Comparison of ENCODE assay signal across 10 cellular contexts in genomic region chr22:37442537-37442936, GRCh38. TPM values are rescaled to one million over a fixed set of nuclear protein-coding genes. Genes with fewer than 3 reads are reported as not detected.
A peak's percentile ranks its signal among the peaks of the same experiment; 100 is the strongest.
DNase-seq lines count a peak whose midpoint lies in the region; ATAC-seq, FAIRE-seq and TF ChIP-seq lines count a peak whose summit lies in the region.
"Had no signal": no experiment of that assay in that cellular context is flagged by ENCODE, and none has a peak within 500 bp of the region (broad histone marks: within the 10 kb centered on the region; RNA-seq: fewer than 3 reads in every experiment).

No MANE protein-coding gene starts in this region.

- DNase-seq in A549 (ENCODE audit: low read depth in 1 of 2, low spot score in 1 of 2) = peak in 1 of 2 experiments; percentile 49
- DNase-seq in HCEC 1CT = peak; percentile 33
- peak; percentile 48 for DNase-seq in RPMI8226
- peak; percentile 51 to 67 for DNase-seq in fibroblast of lung (ENCODE audit: low read depth in 2 of 2)
- DNase-seq in NCI-H1436 treated with DMSO at 0.1 percent for 48 hours (lab: John Stamatoyannopoulos, UW) = no peak
- DNase-seq in NCI-H2227 (lab: John Stamatoyannopoulos, UW; ENCODE audit: unreplicated experiment) = no peak
- DNase-seq in Ammon's horn (ENCODE audit: low spot score) = no peak
- DNase-seq: NCI-H82 had no signal

- no peak for TF ChIP-seq POLR2A in A549 (IDR thresholded peaks at IDR 0.05; ENCODE audit: low read length)

- peak; percentile 54 to 77; a peak in 3 of 6 replicates for ATAC-seq in A549
- ATAC-seq in GM21737 (IDR thresholded peaks at IDR 0.05; ENCODE audit: unreplicated experiment) = no peak
- ATAC-seq: heart left ventricle had no signal

- FAIRE-seq in A549 (lab: Jason Lieb, UNC) = no peak

- TF ChIP-seq CTCF in A549 (IDR thresholded peaks at IDR 0.05) (no peak), fibroblast of lung (conservative IDR thresholded peaks at IDR 0.05 in 1 of 2, IDR thresholded peaks at IDR 0.05 in 1 of 2; ENCODE audit: low read depth in 1 of 2, low read length in 2 of 2) (no peak)

- H3K79me2 ChIP-seq in fibroblast of lung (ENCODE audit: control insufficient read depth, insufficient read depth, low read length) = no peaks in the 10 kb centered on the region

- POLR2A ChIA-PET in A549 (lab: Yijun Ruan, JAX) = interaction anchor here (0.6 kb wide), 1 partner anchor 558 kb away, joined by 3 read pairs; no protein-coding TSS in a partner anchor

- H2AFZ ChIP-seq in fibroblast of lung (ENCODE audit: low read length) = no peak overlapping the region

- H3K4me2 ChIP-seq in A549 (peak overlapping the region; percentile 48; the same call in 2 of the 3 replicates), fibroblast of lung (ENCODE audit: extremely low read depth, insufficient read depth, low read length) (no peak overlapping the region)

- no peak for TF ChIP-seq EP300 in A549 (IDR thresholded peaks at IDR 0.05)

- no peaks in the 10 kb centered on the region for H3K36me3 ChIP-seq in fibroblast of lung (ENCODE audit: control insufficient read depth, insufficient read depth, low read length)
- H3K36me3 ChIP-seq: heart left ventricle had no signal

- H3K4me3 ChIP-seq in A549 = no peak overlapping the region
- H3K4me3 ChIP-seq in fibroblast of lung (replicated peaks in 1 of 4; ENCODE audit: control extremely low read depth in 1 of 4, insufficient read depth in 1 of 4, low read depth in 3 of 4, low read length in 4 of 4) = no peak overlapping the region
- H3K4me3 ChIP-seq: heart left ventricle had no signal

- H3K27ac ChIP-seq in A549 (peak overlapping the region; percentile 47 to 68), fibroblast of lung (ENCODE audit: insufficient read depth, low read length) (no peak overlapping the region)
- H3K27ac ChIP-seq: heart left ventricle had no signal

- no peak for TF ChIP-seq RAD21 in A549 (conservative IDR thresholded peaks at IDR 0.05 in 1 of 2, IDR thresholded peaks at IDR 0.05 in 1 of 2)

- no peak overlapping the region for H3K9ac ChIP-seq in fibroblast of lung (ENCODE audit: insufficient read depth, low read length)

- peaks cover 16% of the 10 kb centered on the region for H3K27me3 ChIP-seq in fibroblast of lung (ENCODE audit: control insufficient read depth, insufficient read depth, low read length)

- H3K9me3 ChIP-seq in A549 = peaks cover 17% of the 10 kb centered on the region
- no peaks in the 10 kb centered on the region for H3K9me3 ChIP-seq in fibroblast of lung (ENCODE audit: control insufficient read depth, insufficient read depth, low read depth, low read length)

- WGBS in A549 (ENCODE audit: missing lambda C conversion rate) = 46% methylated on average over 2 of the region's 2 CpGs

- CTCF ChIA-PET in A549 (lab: Yijun Ruan, JAX) = interaction anchor here (1.0 to 2.6 kb wide), 5 partner anchors 11 to 126 kb away, joined by 3 to 12 read pairs (median 4); no protein-coding TSS in a partner anchor

- H4K20me1 ChIP-seq in fibroblast of lung (ENCODE audit: control insufficient read depth, extremely low read depth, insufficient read depth, low read length) = no peaks in the 10 kb centered on the region

- H3K4me1 ChIP-seq in A549 = peaks cover 11% of the 10 kb centered on the region; the same call in 1 of the 3 replicates
- H3K4me1 ChIP-seq in fibroblast of lung (ENCODE audit: control insufficient read depth, extremely low read depth, insufficient read depth, low read length) = no peaks in the 10 kb centered on the region
- H3K4me1 ChIP-seq: heart left ventricle had no signal

TF ChIP-seq in A549, 52 proteins besides CTCF, POLR2A, EP300 and RAD21:
- TF ChIP-seq CEBPB (IDR thresholded peaks at IDR 0.05) (peak; percentile 70 to 94), CHD2 (IDR thresholded peaks at IDR 0.05; ENCODE audit: low read length, partially characterized antibody) (no peak)
- TF ChIP-seq, protein P1, sequence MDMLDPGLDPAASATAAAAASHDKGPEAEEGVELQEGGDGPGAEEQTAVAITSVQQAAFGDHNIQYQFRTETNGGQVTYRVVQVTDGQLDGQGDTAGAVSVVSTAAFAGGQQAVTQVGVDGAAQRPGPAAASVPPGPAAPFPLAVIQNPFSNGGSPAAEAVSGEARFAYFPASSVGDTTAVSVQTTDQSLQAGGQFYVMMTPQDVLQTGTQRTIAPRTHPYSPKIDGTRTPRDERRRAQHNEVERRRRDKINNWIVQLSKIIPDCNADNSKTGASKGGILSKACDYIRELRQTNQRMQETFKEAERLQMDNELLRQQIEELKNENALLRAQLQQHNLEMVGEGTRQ (IDR thresholded peaks at IDR 0.05) = peak; percentile 78

RNA-seq across cellular contexts. Expression of gene ELFN2, which starts 15.3 kb away (rescaled TPM):
- 0.94 and 1.0 TPM in 2 replicates for polyA plus RNA-seq in A549 (2011; rRNA removed)
- polyA plus RNA-seq in A549 (2012; cell fraction: cytosol; rRNA removed) = 2.0 and 3.1 TPM in 2 replicates
- polyA plus RNA-seq in A549 (2012; cell fraction: nucleus; rRNA removed) = 11.0 and 14.5 TPM in 2 replicates
- 7.5 to 9.6 TPM (median 8.1 TPM) in 3 replicates for polyA plus RNA-seq in A549 (2017; fragmentation: RNase III; extraction: RNeasy Plus Mini Kit Qiagen cat#74134 plus additional on column Dnase treatment)
- 1.2 and 1.7 TPM in 2 replicates for polyA minus RNA-seq in A549 (2011; rRNA and poly(A)+ RNA removed)
- total RNA-seq in fibroblast of lung = under 0.01 TPM in 2 replicates
- polyA plus RNA-seq in fibroblast of lung = 0.02 and 0.10 TPM in 2 replicates
- 0.14 and 0.44 TPM in 2 replicates for polyA plus RNA-seq in fibroblast of lung (2012)
- polyA minus RNA-seq in fibroblast of lung (ENCODE audit: low replicate concordance) = 0.52 and 0.67 TPM in 2 replicates

RNA-seq across cellular contexts. Expression of gene MFNG, which starts 43.6 kb away (rescaled TPM):
- polyA plus RNA-seq in A549 (2011; rRNA removed) (1.2 and 2.0 TPM in 2 replicates), A549 (2017; fragmentation: RNase III; extraction: RNeasy Plus Mini Kit Qiagen cat#74134 plus additional on column Dnase treatment) (1.7 to 1.8 TPM (median 1.7 TPM) in 3 replicates), fibroblast of lung (0.15 TPM in 1 of 2 replicates, not detected in the other)
- 2.3 and 3.2 TPM in 2 replicates for polyA plus RNA-seq in A549 (2012; cell fraction: cytosol; rRNA removed)
- 18.4 and 23.7 TPM in 2 replicates for polyA plus RNA-seq in A549 (2012; cell fraction: nucleus; rRNA removed)
- polyA minus RNA-seq in A549 (2011; rRNA and poly(A)+ RNA removed) = 0.73 and 0.95 TPM in 2 replicates
- total RNA-seq in fibroblast of lung = under 0.01 TPM in 1 of 2 replicates, not detected in the other
- not detected in 2 replicates for polyA plus RNA-seq in fibroblast of lung (2012)
- polyA minus RNA-seq in fibroblast of lung (ENCODE audit: low replicate concordance) = not detected in 2 replicates

Comparison
In these comparisons a context has a peak if more than half of its experiments do, and no peak if none do; other contexts are left out.
1. DNase-seq: peak in HCEC 1CT (single experiment), RPMI8226 (single experiment) and fibroblast of lung (2 of 2); none in NCI-H1436 treated with DMSO at 0.1 percent for 48 hours (single experiment), NCI-H2227 (single experiment) and Ammon's horn (single experiment).